13 cellular contexts compared by ENCODE assay signal in the genomic region with DNA sequence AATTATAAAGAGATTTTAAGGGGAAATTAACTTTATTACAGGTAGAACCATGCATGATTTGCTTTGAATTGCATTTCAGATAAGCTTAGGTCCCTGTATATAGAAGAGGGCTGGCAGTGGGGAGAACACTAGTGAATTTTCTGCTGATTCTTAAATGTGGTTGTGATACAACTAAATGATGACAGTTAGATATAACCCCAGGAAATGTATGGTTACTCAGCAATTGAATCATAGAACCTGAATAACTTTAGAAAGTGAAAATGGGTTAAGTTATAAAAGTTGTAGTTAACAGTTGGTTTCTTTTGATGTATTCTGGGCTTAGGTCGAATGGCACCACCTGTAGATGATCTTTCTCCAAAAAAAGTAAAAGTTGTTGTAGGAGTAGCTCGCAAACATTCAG.
A peak's percentile ranks its signal among the peaks of the same experiment; 100 is the strongest.
DNase-seq lines count a peak whose midpoint lies in the region; ATAC-seq and TF ChIP-seq lines count a peak whose summit lies in the region.
"Had no signal": no experiment of that assay in that cellular context is flagged by ENCODE, and none has a peak within 500 bp of the region (broad histone marks: within the 10 kb centered on the region; RNA-seq: fewer than 3 reads in every experiment).

No MANE protein-coding gene starts in this region.

- H3K4me3 Mint-ChIP-seq in activated naive CD4-positive, alpha-beta T cell treated with anti-CD3 and anti-CD28 coated beads for 36 hours = no peak overlapping the region
- no peak overlapping the region for H3K4me3 Mint-ChIP-seq in type B pancreatic cell

- TF ChIP-seq CTCF in type B pancreatic cell (conservative IDR thresholded peaks at IDR 0.05) = no peak

- 83 to 87% methylated on average over 2 of the region's 2 CpGs for WGBS in aorta, 2 donors

- H3K4me1 ChIP-seq in aorta (ENCODE audit: control insufficient read depth in 1 of 2, insufficient read depth in 2 of 2, low read length in 2 of 2) = no peaks in the 10 kb centered on the region

- H3K27me3 Mint-ChIP-seq in activated naive CD4-positive, alpha-beta T cell treated with anti-CD3 and anti-CD28 coated beads for 36 hours (ENCODE audit: low read depth) = no peaks in the 10 kb centered on the region
- H3K27me3 Mint-ChIP-seq in type B pancreatic cell = no peaks in the 10 kb centered on the region

- ATAC-seq in activated naive CD4-positive, alpha-beta T cell treated with anti-CD3 and anti-CD28 coated beads, Interleukin-2, amount 50 U/mL, for 72 hours = peak; percentile 44 to 75
- no peak for ATAC-seq in GM18502 (IDR thresholded peaks at IDR 0.05; ENCODE audit: poor library complexity, unreplicated experiment)
- ATAC-seq in aorta (ENCODE audit: low FRiP score) = no peak

- H3K36me3 ChIP-seq in aorta (ENCODE audit: control insufficient read depth in 1 of 2, insufficient read depth in 2 of 2, low read length in 1 of 2) = peaks cover 0 to 1% of the 10 kb centered on the region in 2 donors

- H3K4me1 Mint-ChIP-seq in activated naive CD4-positive, alpha-beta T cell treated with anti-CD3 and anti-CD28 coated beads for 36 hours (ENCODE audit: low read depth) = peaks cover 14% of the 10 kb centered on the region
- H3K4me1 Mint-ChIP-seq in type B pancreatic cell (ENCODE audit: unreplicated experiment) = no peaks in the 10 kb centered on the region

- H3K27me3 ChIP-seq in aorta (ENCODE audit: control insufficient read depth in 1 of 2, insufficient read depth in 2 of 2, low read length in 1 of 2) = no peaks in the 10 kb centered on the region

- no peak overlapping the region for H3K27ac ChIP-seq in aorta (ENCODE audit: low read depth in 1 of 2, low read length in 2 of 2)
- H3K27ac ChIP-seq: PC-9 had no signal

- CTCF ChIA-PET in activated naive CD4-positive, alpha-beta T cell treated with anti-CD3 and anti-CD28 coated beads for 36 hours (lab: Charles Lee) = interaction anchor here (0.7 to 1.2 kb wide), 2 partner anchors 70 to 815 kb away, joined by 3 read pairs; no protein-coding TSS in a partner anchor

- no peak overlapping the region for H3K4me3 ChIP-seq in Jurkat, Clone E6-1 (ENCODE audit: low read length)
- H3K4me3 ChIP-seq in aorta (ENCODE audit: low read length in 2 of 2) = no peak overlapping the region
- H3K4me3 ChIP-seq: PC-9 had no signal

- H3K36me3 Mint-ChIP-seq in activated naive CD4-positive, alpha-beta T cell treated with anti-CD3 and anti-CD28 coated beads for 36 hours (ENCODE audit: low read depth) = peaks cover 34% of the 10 kb centered on the region
- peaks cover 10 to 23% of the 10 kb centered on the region in 2 donors for H3K36me3 Mint-ChIP-seq in activated naive CD4-positive, alpha-beta T cell treated with anti-CD3 and anti-CD28 coated beads, Interleukin-2, amount 50 U/mL, for 72 hours
- H3K36me3 Mint-ChIP-seq in type B pancreatic cell = peaks cover 45% of the 10 kb centered on the region

- H3K9me3 Mint-ChIP-seq in activated naive CD4-positive, alpha-beta T cell treated with anti-CD3 and anti-CD28 coated beads for 36 hours = no peaks in the 10 kb centered on the region
- no peaks in the 10 kb centered on the region for H3K9me3 Mint-ChIP-seq in activated naive CD4-positive, alpha-beta T cell treated with anti-CD3 and anti-CD28 coated beads, Interleukin-2, amount 50 U/mL, for 72 hours
- H3K9me3 Mint-ChIP-seq in type B pancreatic cell = no peaks in the 10 kb centered on the region

- no peak for DNase-seq in activated naive CD4-positive, alpha-beta T cell treated with anti-CD3 and anti-CD28 coated beads for 36 hours
- DNase-seq in activated naive CD4-positive, alpha-beta T cell (lab: John Stamatoyannopoulos, UW) = no peak
- DNase-seq in Jurkat, Clone E6-1 (ENCODE audit: low read depth, low spot score) = peak; percentile 39
- DNase-seq in activated naive CD4-positive, alpha-beta T cell treated with anti-CD3 and anti-CD28 coated beads, Interleukin-2, amount 50 U/mL, for 72 hours (ENCODE audit: low spot score in 2 of 2) = no peak
- DNase-seq in type B pancreatic cell (ENCODE audit: extremely low spot score, unreplicated experiment) = no peak
- no peak for DNase-seq in aorta
- DNase-seq: Kasumi-1, NCI-H187 treated with DMSO at 0.1 percent for 48 hours, NCI-H2171, NCI-H446 treated with DMSO at 0.1 percent for 48 hours, NCI-H774, PC-9 had no signal

- peak overlapping the region; percentile 2 for H3K27ac Mint-ChIP-seq in activated naive CD4-positive, alpha-beta T cell treated with anti-CD3 and anti-CD28 coated beads for 36 hours
- peak overlapping the region; percentile 30 to 60 for H3K27ac Mint-ChIP-seq in activated naive CD4-positive, alpha-beta T cell treated with anti-CD3 and anti-CD28 coated beads, Interleukin-2, amount 50 U/mL, for 72 hours
- peak overlapping the region; percentile 9 for H3K27ac Mint-ChIP-seq in type B pancreatic cell

- intact Hi-C loops in activated naive CD4-positive, alpha-beta T cell treated with anti-CD3 and anti-CD28 coated beads for 36 hours (cut with micrococcal nuclease) = loop anchor here (1.0 kb wide), 1 partner anchor 107 kb away; no protein-coding TSS in a partner anchor
- intact Hi-C loops in aorta (cut with DNase I) = no loop called here

- no peaks in the 10 kb centered on the region for H3K9me3 ChIP-seq in aorta (ENCODE audit: control insufficient read depth, low read length)

Comparison
In these comparisons a context has a peak if more than half of its experiments do, and no peak if none do; other contexts are left out.
1. ATAC-seq: peak in activated naive CD4-positive, alpha-beta T cell treated with anti-CD3 and anti-CD28 coated beads, Interleukin-2, amount 50 U/mL, for 72 hours (2 of 2); none in GM18502 (single experiment) and aorta (single experiment).
2. Peak in every context shown above with its lines, with median percentiles within 50 percentile points of each other: H3K27ac Mint-ChIP-seq.